ENCODE assay signal across 8 cellular contexts in the genomic region with DNA sequence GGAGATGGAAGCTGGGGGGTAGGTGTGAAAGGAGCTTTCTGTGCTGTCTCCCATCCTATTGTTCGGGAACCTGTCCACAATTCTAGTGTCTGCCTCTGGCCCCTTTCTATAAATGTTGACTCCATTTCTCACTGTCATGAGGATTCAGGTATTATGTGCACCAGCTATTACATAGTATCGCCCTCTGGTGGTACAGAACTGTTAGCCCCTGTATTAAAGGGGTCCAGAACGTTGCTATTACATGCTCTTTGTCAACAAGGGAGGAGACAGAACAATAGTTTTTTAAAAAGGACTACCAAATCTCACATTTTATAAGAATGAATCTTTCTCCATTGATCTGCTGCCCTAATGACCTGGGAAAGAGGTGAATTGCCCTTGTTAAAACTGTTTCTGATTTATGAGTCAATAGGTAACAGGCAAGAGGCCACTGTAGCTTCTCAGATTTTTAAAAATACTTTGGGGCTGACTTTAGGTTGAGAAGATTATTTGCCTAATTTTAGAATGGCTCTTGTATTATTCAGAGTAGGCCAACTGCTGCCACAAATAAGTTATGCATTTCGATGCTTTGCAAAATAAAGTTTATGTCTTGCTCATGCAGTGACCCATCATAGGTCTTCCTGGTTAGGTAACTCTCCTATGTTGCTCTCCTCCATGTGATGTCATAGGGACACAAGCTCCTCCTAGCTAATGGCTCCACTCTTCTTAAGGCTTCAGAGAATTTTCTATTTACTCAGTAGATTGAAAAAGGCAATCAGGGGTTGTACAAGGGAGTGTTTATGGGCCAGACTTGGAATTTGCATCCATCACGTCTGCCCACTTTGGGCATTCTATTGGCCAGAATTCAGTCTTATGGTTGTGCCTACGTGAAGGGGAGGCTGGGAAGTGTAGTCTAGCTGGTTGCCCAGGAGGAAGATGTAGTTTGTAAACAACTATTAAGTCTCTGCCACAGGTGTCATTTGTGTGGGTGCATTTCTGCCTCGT. TPM values are rescaled to one million over a fixed set of nuclear protein-coding genes. Genes with fewer than 3 reads are reported as not detected.
DNase-seq lines count a peak whose midpoint lies in the region; ATAC-seq, FAIRE-seq and TF ChIP-seq lines count a peak whose summit lies in the region.

No MANE protein-coding gene starts in this region.

- no peaks in the 10 kb centered on the region for H3K79me2 ChIP-seq in GM12878 (ENCODE audit: control insufficient read depth, insufficient read depth, low read length)

- TF ChIP-seq EP300 in GM12878 (IDR thresholded peaks at IDR 0.05; ENCODE audit: borderline replicate concordance in 1 of 2, control insufficient read depth in 1 of 2, low read depth in 2 of 2, low read length in 2 of 2): no peak

- DNase-seq in DMS114 treated with DMSO at 0.1 percent for 48 hours (lab: John Stamatoyannopoulos, UW; ENCODE audit: unreplicated experiment) (peak; percentile 20), NCI-H748 (lab: John Stamatoyannopoulos, UW; ENCODE audit: unreplicated experiment) (peak; percentile 72), GM12878 (ENCODE audit: low read depth, low spot score) (peak; percentile 12), left kidney (ENCODE audit: low read depth, low spot score) (peak; percentile 61), uterus (no peak), mucosa of gallbladder (ENCODE audit: low spot score) (no peak)

- POLR2A ChIA-PET in GM12878 (lab: Charles Lee): no interaction called here

- SMC1A ChIA-PET in GM12878 (lab: Charles Lee; ENCODE audit: uncharacterized antibody, unreplicated experiment): interaction anchor here (0.9 to 3.0 kb wide), 8 partner anchors 13 to 143 kb away, joined by 3 to 14 read pairs (median 4); partner anchors contain the start of gene MACROH2A1

- RAD21 ChIA-PET in GM12878 (lab: Charles Lee; ENCODE audit: unreplicated experiment): interaction anchor here (1.5 kb wide), 1 partner anchor 22 kb away, joined by 6 read pairs; no protein-coding TSS in a partner anchor

- ATAC-seq in GM19035 (IDR thresholded peaks at IDR 0.05; ENCODE audit: unreplicated experiment): peak; percentile 82
- ATAC-seq in HG03196 (IDR thresholded peaks at IDR 0.05; ENCODE audit: unreplicated experiment): peak; percentile 83
- peak; percentile 98 for ATAC-seq in GM12878

- H3K9me3 ChIP-seq in GM12878 (replicated peaks; ENCODE audit: control insufficient read depth, insufficient read depth, low read length): peaks cover 3% of the 10 kb centered on the region; the same call in 2 of the 3 replicates
- no peaks in the 10 kb centered on the region for H3K9me3 ChIP-seq in uterus

- H3K27ac ChIP-seq in GM12878 (ENCODE audit: control insufficient read depth, insufficient read depth) (no peak overlapping the region), uterus (no peak overlapping the region)

- no TSS peak for BruUV-seq in GM12878 (replicated peaks; lab: Mats Ljungman, UMichigan)

- TF ChIP-seq POLR2A in GM12878 (IDR thresholded peaks at IDR 0.05; ENCODE audit: low read depth, low read length) (no peak), uterus (IDR thresholded peaks at IDR 0.05) (no peak)

- peak overlapping the region; percentile 34; the same call in 1 of the 2 replicates for H2AFZ ChIP-seq in GM12878 (ENCODE audit: control insufficient read depth, low read depth, low read length)

- 15% methylated on average over 7 of the region's 7 CpGs for WGBS in GM12878 (ENCODE audit: insufficient coverage, insufficient replicate concordance, low lambda C conversion rate, missing lambda C conversion rate)

- peak; percentile 78 for FAIRE-seq in GM12878 (lab: Jason Lieb, UNC)

- H3K4me2 ChIP-seq in GM12878 (ENCODE audit: control insufficient read depth, insufficient read depth): no peak overlapping the region

- H3K36me3 ChIP-seq in GM12878 (ENCODE audit: control insufficient read depth in 2 of 2, insufficient read depth in 2 of 2, low read length in 1 of 2) (no peaks in the 10 kb centered on the region), uterus (no peaks in the 10 kb centered on the region)

- no peaks in the 10 kb centered on the region for H4K20me1 ChIP-seq in GM12878 (ENCODE audit: control insufficient read depth, insufficient read depth)

- TF ChIP-seq CTCF in GM12878 (IDR thresholded peaks at IDR 0.05 in 2 of 3, conservative IDR thresholded peaks at IDR 0.05 in 1 of 3; ENCODE audit: control insufficient read depth in 2 of 3, extremely low read depth in 1 of 3, insufficient read depth in 1 of 3, low read depth in 3 of 3, low read length in 3 of 3) (peak; percentile 70 to 77 (median 71)), uterus (IDR thresholded peaks at IDR 0.05) (peak in 1 of 4 experiments; percentile 27)

- no peak overlapping the region for H3K9ac ChIP-seq in GM12878 (ENCODE audit: control insufficient read depth, insufficient read depth, low read length)

- H3K4me3 ChIP-seq in GM12878 (no peak overlapping the region), uterus (no peak overlapping the region)

- in situ Hi-C loops in GM12878 (cut with MboI): no loop called here

- intact Hi-C loops in GM12878 (cut with micrococcal nuclease; ENCODE audit: unreplicated experiment) (no loop called here), uterus (cut with DNase I; ENCODE audit: low total_unique reads) (no loop called here)

- CTCF ChIA-PET in GM12878 (lab: Yijun Ruan, JAX): interaction anchor here (0.5 to 2.9 kb wide), 27 partner anchors 10 to 509 kb away, joined by 3 to 19 read pairs (median 5); partner anchors contain the start of gene DCANP1

- peak; percentile 75 for TF ChIP-seq RAD21 in GM12878 (IDR thresholded peaks at IDR 0.05; ENCODE audit: insufficient read depth, low read depth, low read length)

- peaks cover 0 to 3% of the 10 kb centered on the region in 2 experiments; a peak in 1 of 4 replicates for H3K27me3 ChIP-seq in GM12878 (replicated peaks in 1 of 2; ENCODE audit: control insufficient read depth in 2 of 2, insufficient read depth in 2 of 2, low read length in 1 of 2)
- H3K27me3 ChIP-seq in uterus: no peaks in the 10 kb centered on the region

- H3K4me1 ChIP-seq in GM12878 (ENCODE audit: control insufficient read depth, insufficient read depth, low read length) (no peaks in the 10 kb centered on the region), uterus (no peaks in the 10 kb centered on the region)

RNA-seq across cellular contexts. Expression of gene DCANP1, which starts 20.8 kb away (rescaled TPM):
- not detected in 2 replicates for total RNA-seq in GM12878 (2013; cell fraction: nucleolus; rRNA removed)
- not detected in 2 replicates for total RNA-seq in GM12878 (2014; rRNA removed)
- total RNA-seq in GM12878 (2014; rRNA removed; fragmentation: Illumina TruSeq; extraction: Trizol): not detected in 2 replicates
- not detected in 2 replicates for total RNA-seq in GM12878 (2021)
- polyA plus RNA-seq in GM12878 (2011; ENCODE audit: low read depth): not detected
- polyA plus RNA-seq in GM12878 (2011; rRNA removed): not detected in 2 replicates
- not detected in 2 replicates for polyA plus RNA-seq in GM12878 (2011; cell fraction: cytosol; rRNA removed)
- polyA plus RNA-seq in GM12878 (2011; cell fraction: nucleus; rRNA removed): 0.06 TPM in 1 of 2 replicates, not detected in the other
- polyA plus RNA-seq in GM12878 (2012): not detected in 2 replicates
- polyA plus RNA-seq in GM12878 (2014; fragmentation: Illumina TruSeq; extraction: Trizol): 0.01 TPM in 1 of 2 replicates, not detected in the other
- polyA plus RNA-seq in GM12878 (2014; fragmentation: Nextera tagmentation; extraction: Ambion mirVana): not detected
- not detected in 2 replicates for polyA plus RNA-seq in GM12878 (2014; rRNA removed)
- not detected for polyA plus RNA-seq in GM12878 (2016; fragmentation: Nextera tagmentation; extraction: Ambion mirVana)
- not detected in 2 replicates for polyA minus RNA-seq in GM12878 (2011; rRNA and poly(A)+ RNA removed)
- not detected in 2 replicates for polyA minus RNA-seq in GM12878 (2011; cell fraction: cytosol; rRNA and poly(A)+ RNA removed)
- not detected in 2 replicates for polyA minus RNA-seq in GM12878 (2011; cell fraction: nucleus; rRNA and poly(A)+ RNA removed)
- not detected for total RNA-seq in uterus
- 0.09 TPM for total RNA-seq in mucosa of gallbladder

RNA-seq across cellular contexts. Expression of gene TIFAB, which starts 25.8 kb away (rescaled TPM):
- not detected in 2 replicates for total RNA-seq in GM12878 (2013; cell fraction: nucleolus; rRNA removed)
- total RNA-seq in GM12878 (2014; rRNA removed) (not detected in 2 replicates), GM12878 (2014; rRNA removed; fragmentation: Illumina TruSeq; extraction: Trizol) (not detected in 2 replicates), GM12878 (2021) (not detected in 2 replicates), uterus (under 1 TPM in 1 of 4 donors, not detected in 3; 0.28 TPM), mucosa of gallbladder (0.23 TPM)
- polyA plus RNA-seq in GM12878 (2011; ENCODE audit: low read depth): not detected
- polyA plus RNA-seq in GM12878 (2011; rRNA removed) (not detected in 2 replicates), GM12878 (2014; fragmentation: Illumina TruSeq; extraction: Trizol) (not detected in 2 replicates), GM12878 (2014; fragmentation: Nextera tagmentation; extraction: Ambion mirVana) (not detected), GM12878 (2014; rRNA removed) (not detected in 2 replicates), GM12878 (2016; fragmentation: Nextera tagmentation; extraction: Ambion mirVana) (not detected)
- not detected in 2 replicates for polyA plus RNA-seq in GM12878 (2011; cell fraction: cytosol; rRNA removed)
- polyA plus RNA-seq in GM12878 (2011; cell fraction: nucleus; rRNA removed): 0.01 TPM in 1 of 2 replicates, not detected in the other
- polyA plus RNA-seq in GM12878 (2012): not detected in 2 replicates
- not detected in 2 replicates for polyA minus RNA-seq in GM12878 (2011; rRNA and poly(A)+ RNA removed)
- polyA minus RNA-seq in GM12878 (2011; cell fraction: cytosol; rRNA and poly(A)+ RNA removed): not detected in 2 replicates
- polyA minus RNA-seq in GM12878 (2011; cell fraction: nucleus; rRNA and poly(A)+ RNA removed): not detected in 2 replicates

RNA-seq across cellular contexts. Expression of gene MACROH2A1, which starts 27.4 kb away (rescaled TPM):
- 249 and 264 TPM in 2 replicates for total RNA-seq in GM12878 (2013; cell fraction: nucleolus; rRNA removed)
- total RNA-seq in GM12878 (2014; rRNA removed): 222 and 237 TPM in 2 replicates
- 187 TPM in 2 replicates for total RNA-seq in GM12878 (2014; rRNA removed; fragmentation: Illumina TruSeq; extraction: Trizol)
- 196 and 198 TPM in 2 replicates for total RNA-seq in GM12878 (2021)
- polyA plus RNA-seq in GM12878 (2011; ENCODE audit: low read depth): 59.6 TPM
- polyA plus RNA-seq in GM12878 (2011; rRNA removed): 140 and 160 TPM in 2 replicates
- 147 and 202 TPM in 2 replicates for polyA plus RNA-seq in GM12878 (2011; cell fraction: cytosol; rRNA removed)
- 281 and 380 TPM in 2 replicates for polyA plus RNA-seq in GM12878 (2011; cell fraction: nucleus; rRNA removed)
- 89.0 and 90.7 TPM in 2 replicates for polyA plus RNA-seq in GM12878 (2012)
- polyA plus RNA-seq in GM12878 (2014; fragmentation: Illumina TruSeq; extraction: Trizol): 185 and 227 TPM in 2 replicates
- 10 to 100 TPM; 45.7 to 77.2 TPM for polyA plus RNA-seq in GM12878 (2014; fragmentation: Nextera tagmentation; extraction: Ambion mirVana)
- 195 and 201 TPM in 2 replicates for polyA plus RNA-seq in GM12878 (2014; rRNA removed)
- polyA plus RNA-seq in GM12878 (2016; fragmentation: Nextera tagmentation; extraction: Ambion mirVana): 100 to 1,000 TPM; 224 to 230 TPM
- polyA minus RNA-seq in GM12878 (2011; rRNA and poly(A)+ RNA removed): 100 and 128 TPM in 2 replicates
- 41.8 and 48.6 TPM in 2 replicates for polyA minus RNA-seq in GM12878 (2011; cell fraction: cytosol; rRNA and poly(A)+ RNA removed)
- polyA minus RNA-seq in GM12878 (2011; cell fraction: nucleus; rRNA and poly(A)+ RNA removed): 101 and 204 TPM in 2 replicates
- 100 to 1,000 TPM; 121 to 200 (median 141) TPM for total RNA-seq in uterus
- 256 TPM for total RNA-seq in mucosa of gallbladder

Comparison
In these comparisons a context has a peak if more than half of its experiments do, and no peak if none do; other contexts are left out.
1. DNase-seq: peak in DMS114 treated with DMSO at 0.1 percent for 48 hours (single experiment), NCI-H748 (single experiment), GM12878 (single experiment) and left kidney (single experiment); none in uterus (0 of 2) and mucosa of gallbladder (single experiment).
2. Peak in every context shown above with its lines, with median percentiles within 50 percentile points of each other: ATAC-seq.